In genomic region chr15:65211157-65211982, GRCh38 we compare ENCODE assay signal across 11 cellular contexts. TPM values are rescaled to one million over a fixed set of nuclear protein-coding genes. Genes with fewer than 3 reads are reported as not detected.
DNase-seq lines count a peak whose midpoint lies in the region; ATAC-seq and TF ChIP-seq lines count a peak whose summit lies in the region.
"Had no signal": no experiment of that assay in that cellular context is flagged by ENCODE, and none has a peak within 500 bp of the region (broad histone marks: within the 10 kb centered on the region; RNA-seq: fewer than 3 reads in every experiment).

A gene with protein sequence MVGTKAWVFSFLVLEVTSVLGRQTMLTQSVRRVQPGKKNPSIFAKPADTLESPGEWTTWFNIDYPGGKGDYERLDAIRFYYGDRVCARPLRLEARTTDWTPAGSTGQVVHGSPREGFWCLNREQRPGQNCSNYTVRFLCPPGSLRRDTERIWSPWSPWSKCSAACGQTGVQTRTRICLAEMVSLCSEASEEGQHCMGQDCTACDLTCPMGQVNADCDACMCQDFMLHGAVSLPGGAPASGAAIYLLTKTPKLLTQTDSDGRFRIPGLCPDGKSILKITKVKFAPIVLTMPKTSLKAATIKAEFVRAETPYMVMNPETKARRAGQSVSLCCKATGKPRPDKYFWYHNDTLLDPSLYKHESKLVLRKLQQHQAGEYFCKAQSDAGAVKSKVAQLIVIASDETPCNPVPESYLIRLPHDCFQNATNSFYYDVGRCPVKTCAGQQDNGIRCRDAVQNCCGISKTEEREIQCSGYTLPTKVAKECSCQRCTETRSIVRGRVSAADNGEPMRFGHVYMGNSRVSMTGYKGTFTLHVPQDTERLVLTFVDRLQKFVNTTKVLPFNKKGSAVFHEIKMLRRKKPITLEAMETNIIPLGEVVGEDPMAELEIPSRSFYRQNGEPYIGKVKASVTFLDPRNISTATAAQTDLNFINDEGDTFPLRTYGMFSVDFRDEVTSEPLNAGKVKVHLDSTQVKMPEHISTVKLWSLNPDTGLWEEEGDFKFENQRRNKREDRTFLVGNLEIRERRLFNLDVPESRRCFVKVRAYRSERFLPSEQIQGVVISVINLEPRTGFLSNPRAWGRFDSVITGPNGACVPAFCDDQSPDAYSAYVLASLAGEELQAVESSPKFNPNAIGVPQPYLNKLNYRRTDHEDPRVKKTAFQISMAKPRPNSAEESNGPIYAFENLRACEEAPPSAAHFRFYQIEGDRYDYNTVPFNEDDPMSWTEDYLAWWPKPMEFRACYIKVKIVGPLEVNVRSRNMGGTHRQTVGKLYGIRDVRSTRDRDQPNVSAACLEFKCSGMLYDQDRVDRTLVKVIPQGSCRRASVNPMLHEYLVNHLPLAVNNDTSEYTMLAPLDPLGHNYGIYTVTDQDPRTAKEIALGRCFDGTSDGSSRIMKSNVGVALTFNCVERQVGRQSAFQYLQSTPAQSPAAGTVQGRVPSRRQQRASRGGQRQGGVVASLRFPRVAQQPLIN (minus strand): TSS chr15:65211473. CDS start chr15:65209755, 1,718 bp downstream.

- no peaks in the 10 kb centered on the region for H3K79me2 ChIP-seq in PC-9 (ENCODE audit: low read depth)
- H3K79me2 ChIP-seq in trophoblast cell (ENCODE audit: control insufficient read depth, insufficient read depth, low read length, poor library complexity), result no peaks in the 10 kb centered on the region

- H2BK120ac ChIP-seq in trophoblast cell (ENCODE audit: insufficient read depth, low read length, poor library complexity), result no peak within 1 kb of the TSS

- H3K27me3 ChIP-seq in PC-9 (ENCODE audit: insufficient read depth, low read depth) (no peaks in the 10 kb centered on the region), trophoblast cell (ENCODE audit: insufficient read depth, low read length) (no peaks in the 10 kb centered on the region)
- H3K27me3 ChIP-seq: neutrophil had no signal

- H3K27me3 Mint-ChIP-seq in mesothelial cell of epicardium (ENCODE audit: low read depth), result no peaks in the 10 kb centered on the region

- no peaks in the 10 kb centered on the region for H4K20me1 ChIP-seq in PC-9 (ENCODE audit: insufficient read depth)

- no peaks in the 10 kb centered on the region for H3K79me1 ChIP-seq in trophoblast cell (ENCODE audit: low read length)

- CTCF ChIA-PET in PC-9 (lab: Charles Lee), result interaction anchor here (1.2 kb wide), 1 partner anchor 156 kb away, joined by 3 read pairs; no protein-coding TSS in a partner anchor

- peaks cover 34% of the 10 kb centered on the region for H3K4me1 ChIP-seq in PC-9 (replicated peaks; ENCODE audit: insufficient read depth)
- no peaks in the 10 kb centered on the region for H3K4me1 ChIP-seq in trophoblast cell (ENCODE audit: control insufficient read depth in 1 of 2, insufficient read depth in 2 of 2, low read length in 2 of 2)

- H3K9me2 ChIP-seq in PC-9 (ENCODE audit: insufficient read depth), result no peaks in the 10 kb centered on the region

- no peaks in the 10 kb centered on the region for H3K9me3 ChIP-seq in PC-9 (ENCODE audit: insufficient read depth, low read depth)
- no peaks in the 10 kb centered on the region for H3K9me3 ChIP-seq in trophoblast cell (ENCODE audit: insufficient read depth, low read depth, low read length)
- H3K9me3 ChIP-seq: neutrophil had no signal

- no peak within 1 kb of the TSS for H4K91ac ChIP-seq in trophoblast cell (ENCODE audit: low read depth, low read length)

- WGBS in trophoblast cell (ENCODE audit: extremely low coverage, insufficient coverage, insufficient read length), result no CpG with 5 or more reads among the region's 8 CpGs

- H3K4me2 ChIP-seq in PC-9 (peak within 1 kb of the TSS; percentile 44), trophoblast cell (ENCODE audit: low read length) (no peak within 1 kb of the TSS)

- no peak within 1 kb of the TSS for H3K23ac ChIP-seq in trophoblast cell (ENCODE audit: low read length)

- no TSS peak for BruUV-seq in PC-9 (replicated peaks; lab: Mats Ljungman, UMichigan)

- intact Hi-C loops in PC-9 (cut with micrococcal nuclease; ENCODE audit: unreplicated experiment), result no loop called here

- H3K4me3 ChIP-seq in PC-9 (no peak within 1 kb of the TSS), trophoblast cell (ENCODE audit: low read depth, low read length) (no peak within 1 kb of the TSS)

- H3F3A ChIP-seq in PC-9 (ENCODE audit: insufficient read depth, low read depth), result peaks cover 17% of the 10 kb centered on the region; the same call in 1 of the 2 replicates

- H3K18ac ChIP-seq in trophoblast cell (ENCODE audit: low read length), result no peak within 1 kb of the TSS

- no peaks in the 10 kb centered on the region for H3K9me3 Mint-ChIP-seq in mesothelial cell of epicardium
- H3K9me3 Mint-ChIP-seq: CD4-positive, alpha-beta memory T cell had no signal

- no peak within 1 kb of the TSS for H3K27ac ChIP-seq in PC-9
- no peak within 1 kb of the TSS for H3K27ac ChIP-seq in trophoblast cell (ENCODE audit: low read depth, low read length)
- H3K27ac ChIP-seq: neutrophil had no signal

- no peak within 1 kb of the TSS for H2AK5ac ChIP-seq in trophoblast cell (ENCODE audit: low read length)

- TF ChIP-seq CTCF in PC-9 (conservative IDR thresholded peaks at IDR 0.05) (no peak), mesothelial cell of epicardium (IDR thresholded peaks at IDR 0.05; ENCODE audit: unreplicated experiment) (no peak)

- H3K36me3 ChIP-seq in PC-9 (ENCODE audit: low read depth), result no peaks in the 10 kb centered on the region
- no peaks in the 10 kb centered on the region for H3K36me3 ChIP-seq in trophoblast cell (ENCODE audit: control insufficient read depth in 1 of 2, insufficient read depth in 2 of 2, low read length in 2 of 2)
- H3K36me3 ChIP-seq: neutrophil had no signal

- H2BK5ac ChIP-seq in trophoblast cell (ENCODE audit: low read depth, low read length, poor library complexity), result no peak within 1 kb of the TSS

- no peak within 1 kb of the TSS for H4K8ac ChIP-seq in trophoblast cell (ENCODE audit: low read depth, low read length)

- H3K9ac ChIP-seq in trophoblast cell (ENCODE audit: low read length), result no peak within 1 kb of the TSS

- no peak for ATAC-seq in GM19397 (IDR thresholded peaks at IDR 0.05; ENCODE audit: unreplicated experiment)

- H4K12ac ChIP-seq in trophoblast cell (ENCODE audit: low read depth, low read length), result no peak within 1 kb of the TSS

- no peak within 1 kb of the TSS for H3K4me3 Mint-ChIP-seq in mesothelial cell of epicardium
- H3K4me3 Mint-ChIP-seq: CD4-positive, alpha-beta memory T cell had no signal

- H3K14ac ChIP-seq in trophoblast cell (ENCODE audit: low read length), result no peak within 1 kb of the TSS

- peak; percentile 54 for DNase-seq in DMS 273 treated with DMSO at 0.1 percent for 48 hours (lab: John Stamatoyannopoulos, UW)
- peak; percentile 16 to 53 for DNase-seq in PC-9
- peak; percentile 52 for DNase-seq in fibroblast of the conjunctiva (ENCODE audit: low read depth)
- DNase-seq in trophoblast cell, result peak; percentile 30 to 55
- DNase-seq in dermis blood vessel endothelial cell, result no peak
- no peak for DNase-seq in mesothelial cell of epicardium (ENCODE audit: low spot score in 2 of 2, unreplicated experiment in 2 of 2)
- no peak for DNase-seq in NCI-H526 (lab: John Stamatoyannopoulos, UW)
- DNase-seq: activated effector memory CD4-positive, alpha-beta T cell treated with Interleukin-2 at 50 U/mL for 16 hours had no signal

- H3K4me1 Mint-ChIP-seq in mesothelial cell of epicardium, result peaks cover 31% of the 10 kb centered on the region
- H3K4me1 Mint-ChIP-seq: CD4-positive, alpha-beta memory T cell had no signal

- POLR2A ChIA-PET in PC-9 (lab: Charles Lee; ENCODE audit: unreplicated experiment), result interaction anchor here (0.5 kb wide), 1 partner anchor 86 kb away, joined by 5 read pairs; no protein-coding TSS in a partner anchor

- H2BK12ac ChIP-seq in trophoblast cell (ENCODE audit: low read length), result no peak within 1 kb of the TSS

- H3K36me3 Mint-ChIP-seq in mesothelial cell of epicardium, result no peaks in the 10 kb centered on the region
- H3K36me3 Mint-ChIP-seq: CD4-positive, alpha-beta memory T cell had no signal

- no peak within 1 kb of the TSS for H3K4ac ChIP-seq in trophoblast cell (ENCODE audit: low read depth, low read length)

- H2AFZ ChIP-seq in PC-9 (no peak within 1 kb of the TSS), trophoblast cell (ENCODE audit: insufficient read depth, low read length, poor library complexity) (no peak within 1 kb of the TSS)

- H3K27ac Mint-ChIP-seq in mesothelial cell of epicardium, result no peak within 1 kb of the TSS

RNA-seq across cellular contexts. Expression of the gene that starts here (rescaled TPM):
- total RNA-seq in PC-9 (2021) (0.07 and 0.08 TPM in 2 replicates), dermis blood vessel endothelial cell (not detected in 2 replicates), mesothelial cell of epicardium (0.95 to 1.3 TPM (median 1.2 TPM) in 3 replicates)
- 0.03 TPM in 2 replicates for polyA plus RNA-seq in trophoblast cell (2013)
- polyA plus RNA-seq: CD4-positive, alpha-beta memory T cell had no signal

Comparison
In these comparisons a context has a peak if more than half of its experiments do, and no peak if none do; other contexts are left out.
1. Peak in DNase-seq and H3K4me2 ChIP-seq in PC-9; RNA of the gene not detected or under 1 TPM.
2. DNase-seq: peak in DMS 273 treated with DMSO at 0.1 percent for 48 hours (single experiment), fibroblast of the conjunctiva (single experiment) and trophoblast cell (2 of 2); none in dermis blood vessel endothelial cell (single experiment), mesothelial cell of epicardium (0 of 2) and NCI-H526 (0 of 2).